22 cellular contexts compared by ENCODE assay signal in the genomic region with DNA sequence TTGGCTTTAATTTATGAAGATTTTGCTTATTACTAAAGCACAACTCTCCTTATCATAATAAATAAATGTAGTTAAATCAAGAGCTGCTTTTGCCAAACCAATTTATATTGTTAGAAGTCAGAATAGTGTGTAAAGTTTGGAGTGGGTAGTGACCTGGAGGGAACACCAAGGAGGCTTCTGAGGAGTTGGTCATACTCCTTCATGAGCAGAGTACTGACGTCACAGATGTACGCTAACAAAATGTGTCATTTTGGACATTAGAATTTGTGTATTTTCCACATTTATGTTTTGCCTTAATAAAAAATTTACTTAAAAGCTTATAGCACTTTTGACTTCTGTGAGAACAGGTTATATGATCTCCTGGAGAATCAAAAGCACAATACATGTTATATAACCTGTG.
"Had no signal": no experiment of that assay in that cellular context is flagged by ENCODE, and none has a peak within 500 bp of the region (broad histone marks: within the 10 kb centered on the region; RNA-seq: fewer than 3 reads in every experiment).

No MANE protein-coding gene starts in this region.

- H3K36me3 ChIP-seq: SJSA1 had no signal

- H3K9ac ChIP-seq: KMS-11, SK-N-SH had no signal

- H3K27me3 ChIP-seq: SJSA1 had no signal

- ATAC-seq: Panc1, Right ventricle myocardium inferior had no signal

- FAIRE-seq: RCC 7860 had no signal

- H2AFZ ChIP-seq: PC-9 had no signal

- H3K27ac ChIP-seq: KMS-11, PC-9, RWPE1, SJSA1 had no signal

- H3K4me2 ChIP-seq: KMS-11, PC-9, SK-N-SH had no signal

- H3K9me3 ChIP-seq: SJSA1, SK-N-SH had no signal

- H3K4me3 ChIP-seq: PC-9, SJSA1 had no signal

- DNase-seq: Karpas-422, MM.1S, MV-4-11, NCI-H1092, NCI-H1105, NCI-H1417 treated with DMSO at 0.1 percent for 48 hours, NCI-H1436 treated with DMSO at 0.1 percent for 48 hours, NCI-H187 treated with DMSO at 0.1 percent for 48 hours, NCI-H524 treated with DMSO at 0.1 percent for 48 hours, NCI-H526 treated with DMSO at 0.1 percent for 48 hours, NCI-H774, PC-9, SHP77, SIG-M5, SK-N-SH, SW 1271 had no signal
